In genomic region chr18:77671456-77672167, GRCh38 we compare ENCODE assay signal across 23 cellular contexts.
DNase-seq lines count a peak whose midpoint lies in the region; TF ChIP-seq lines count a peak whose summit lies in the region.
"Had no signal": no experiment of that assay in that cellular context is flagged by ENCODE, and none has a peak within 500 bp of the region (broad histone marks: within the 10 kb centered on the region; RNA-seq: fewer than 3 reads in every experiment).

No MANE protein-coding gene starts in this region.

- no peak overlapping the region for H3K4me3 ChIP-seq in effector memory CD4-positive, alpha-beta T cell (ENCODE audit: insufficient read depth, low read depth, low read length, poor library complexity, severe bottlenecking)
- no peak overlapping the region for H3K4me3 ChIP-seq in adrenal gland
- H3K4me3 ChIP-seq: stomach, tibial artery had no signal

- H2AFZ ChIP-seq in H9 (ENCODE audit: low read length): no peak overlapping the region

- H4K8ac ChIP-seq in H9 (replicated peaks; ENCODE audit: insufficient read length, low read depth, low read length): no peak overlapping the region

- peak overlapping the region; percentile 8 for H3K4me2 ChIP-seq in H9 (ENCODE audit: insufficient read depth, insufficient read length, low read length)
- H3K4me2 ChIP-seq: SK-N-SH had no signal

- H3K9me3 ChIP-seq in H9 (ENCODE audit: control insufficient read depth, low read depth, low read length) (no peaks in the 10 kb centered on the region), adrenal gland (replicated peaks in 1 of 3) (no peaks in the 10 kb centered on the region)
- H3K9me3 ChIP-seq in effector memory CD4-positive, alpha-beta T cell (ENCODE audit: control insufficient read depth, low read length): no peaks in the 10 kb centered on the region
- H3K9me3 ChIP-seq: SK-N-SH, stomach, tibial artery had no signal

- H3K23ac ChIP-seq in H9 (ENCODE audit: insufficient read length, low read depth, low read length): no peak overlapping the region

- intact Hi-C loops in adrenal gland (cut with DNase I): no loop called here

- DNase-seq in DMS153 treated with DMSO at 0.1 percent for 48 hours (lab: John Stamatoyannopoulos, UW; ENCODE audit: unreplicated experiment) (peak; percentile 27), H9 (peak; percentile 59), mucosa of gallbladder (ENCODE audit: low spot score) (peak; percentile 21), erythroblast (lab: John Stamatoyannopoulos, UW) (no peak), adrenal gland (no peak), NCI-H187 (lab: John Stamatoyannopoulos, UW) (no peak)
- DNase-seq in effector memory CD4-positive, alpha-beta T cell: no peak
- DNase-seq: activated CD4-positive, alpha-beta T cell treated with anti-CD3 and anti-CD28 coated beads, Interleukin-2, amount 10 ng/mL, durations not matched to agents 7 days and 5 days; activated naive CD8-positive, alpha-beta T cell treated with anti-CD3 and anti-CD28 coated beads, Interleukin-2, amount 10 ng/mL, durations not matched to agents 7 days and 5 days; foreskin keratinocyte; GF-D8; Kasumi-1; left ventricle myocardium superior; MV-4-11; naive thymus-derived CD8-positive, alpha-beta T cell; NCI-H1694 treated with DMSO at 0.1 percent for 48 hours; NCI-H226; SK-N-SH; stomach; tibial artery had no signal

- no peak overlapping the region for H3K9ac ChIP-seq in H9 (ENCODE audit: extremely low read depth, insufficient read length, low read length)
- H3K9ac ChIP-seq: SK-N-SH had no signal

- no peak overlapping the region for H2BK15ac ChIP-seq in H9 (ENCODE audit: low read depth, low read length)

- H3K27ac ChIP-seq in H9 (ENCODE audit: insufficient read length, low read depth, low read length): no peak overlapping the region
- peak overlapping the region; percentile 7 for H3K27ac ChIP-seq in effector memory CD4-positive, alpha-beta T cell (ENCODE audit: insufficient read depth, low read length, poor library complexity, severe bottlenecking)
- H3K27ac ChIP-seq in adrenal gland: no peak overlapping the region
- H3K27ac ChIP-seq: C4-2B, foreskin keratinocyte, stomach, tibial artery had no signal

- H2BK12ac ChIP-seq in H9 (ENCODE audit: insufficient read length, low read depth, low read length): no peak overlapping the region

- no peak overlapping the region for H4K5ac ChIP-seq in H9 (ENCODE audit: insufficient read length, low read depth, low read length)

- H3K4me1 ChIP-seq in H9 (ENCODE audit: insufficient read depth, low read length) (0 out of 2 replicates have a peak, but pooled peaks cover 2% of the 10 kb centered on the region), adrenal gland (replicated peaks in 1 of 2) (no peaks in the 10 kb centered on the region)
- H3K4me1 ChIP-seq in effector memory CD4-positive, alpha-beta T cell (ENCODE audit: control insufficient read depth, insufficient read depth, low read length, poor library complexity, severe bottlenecking): no peaks in the 10 kb centered on the region
- H3K4me1 ChIP-seq: foreskin keratinocyte, tibial artery had no signal

- H3K4me1 Mint-ChIP-seq in H9: peaks cover 13 to 18% of the 10 kb centered on the region in 2 experiments
- H3K4me1 Mint-ChIP-seq: activated CD4-positive, alpha-beta T cell treated with anti-CD3 and anti-CD28 coated beads, Interleukin-2, amount 10 ng/mL, durations not matched to agents 7 days and 5 days; mesothelial cell of epicardium had no signal

- no peaks in the 10 kb centered on the region; a peak in 1 of 5 replicates for H3K9me3 Mint-ChIP-seq in H9
- H3K9me3 Mint-ChIP-seq: activated CD4-positive, alpha-beta T cell treated with anti-CD3 and anti-CD28 coated beads, Interleukin-2, amount 10 ng/mL, durations not matched to agents 7 days and 5 days; activated naive CD8-positive, alpha-beta T cell treated with anti-CD3 and anti-CD28 coated beads, Interleukin-2, amount 10 ng/mL, durations not matched to agents 7 days and 5 days; activated T-helper 2 cell treated with anti-CD3 and anti-CD28 coated beads, Interferon-gamma antibody, Interleukin-2, Interleukin-4, amounts not matched to agents 10 μg/mL and 5 μg/mL and 100 μg/mL, durations not matched to agents 14 hours and 24 hours and 36 hours; mesothelial cell of epicardium had no signal

- TF ChIP-seq CTCF in H9 (conservative IDR thresholded peaks at IDR 0.05): no peak
- TF ChIP-seq CTCF in adrenal gland (IDR thresholded peaks at IDR 0.05): no peak

- no peaks in the 10 kb centered on the region for H3K36me3 Mint-ChIP-seq in H9 (ENCODE audit: insufficient read depth in 1 of 3, low read depth in 3 of 3)
- H3K36me3 Mint-ChIP-seq: activated naive CD8-positive, alpha-beta T cell treated with anti-CD3 and anti-CD28 coated beads, Interleukin-2, amount 10 ng/mL, durations not matched to agents 7 days and 5 days; mesothelial cell of epicardium; naive thymus-derived CD8-positive, alpha-beta T cell had no signal

- no peaks in the 10 kb centered on the region for H3K79me2 ChIP-seq in H9 (ENCODE audit: insufficient read depth, low read length)

- H4K20me1 ChIP-seq in H9 (ENCODE audit: control insufficient read depth, insufficient read depth, insufficient read length): no peaks in the 10 kb centered on the region

- H3K79me1 ChIP-seq in H9 (ENCODE audit: insufficient read depth, low read depth, low read length, poor library complexity, severe bottlenecking): no peaks in the 10 kb centered on the region

- H3K4ac ChIP-seq in H9 (ENCODE audit: low read depth, low read length): no peak overlapping the region

- H2BK120ac ChIP-seq in H9 (ENCODE audit: low read depth, low read length, poor library complexity, severe bottlenecking): no peak overlapping the region

- H3K27me3 Mint-ChIP-seq in H9 (ENCODE audit: low read depth): peaks cover 4% of the 10 kb centered on the region

- H2AK5ac ChIP-seq in H9 (ENCODE audit: insufficient read length, low read length): no peak overlapping the region

- no peak overlapping the region; a peak in 3 of 7 replicates for H3K27ac Mint-ChIP-seq in H9
- H3K27ac Mint-ChIP-seq: activated CD4-positive, alpha-beta T cell treated with anti-CD3 and anti-CD28 coated beads, Interleukin-2, amount 10 ng/mL, durations not matched to agents 7 days and 5 days; activated naive CD8-positive, alpha-beta T cell treated with anti-CD3 and anti-CD28 coated beads, Interleukin-2, amount 10 ng/mL, durations not matched to agents 7 days and 5 days; activated T-helper 2 cell treated with anti-CD3 and anti-CD28 coated beads, Interferon-gamma antibody, Interleukin-2, Interleukin-4, amounts not matched to agents 10 μg/mL and 5 μg/mL and 100 μg/mL, durations not matched to agents 14 hours and 24 hours and 36 hours; mesothelial cell of epicardium had no signal

- no peak overlapping the region for H3K18ac ChIP-seq in H9 (ENCODE audit: insufficient read length, low read depth, low read length)

- H3K23me2 ChIP-seq in H9 (ENCODE audit: insufficient read length, low read depth, low read length, poor library complexity, severe bottlenecking): no peaks in the 10 kb centered on the region

- no CpG with 5 or more reads among the region's 23 CpGs for WGBS in H9 (ENCODE audit: extremely low coverage, insufficient read length, low lambda C conversion rate)
- 20 to 29% (median 27%) methylated on average over 23 of the region's 23 CpGs for whole genome bisulfite sequencing in adrenal gland, 4 donors

- no peak overlapping the region for H3K56ac ChIP-seq in H9 (ENCODE audit: insufficient read length, low read depth, low read length)

- no peak overlapping the region for H3K14ac ChIP-seq in H9 (ENCODE audit: insufficient read depth, low read length)

- no peak overlapping the region for H2BK5ac ChIP-seq in H9 (ENCODE audit: insufficient read length, low read length)

- H3T11ph ChIP-seq in H9 (ENCODE audit: low read length): no peak overlapping the region

- H4K91ac ChIP-seq in H9 (ENCODE audit: insufficient read length, low read depth, low read length): no peak overlapping the region

- no peak for TF ChIP-seq POLR2A in erythroblast (IDR thresholded peaks at IDR 0.05; ENCODE audit: low read length)
- TF ChIP-seq POLR2A in adrenal gland (IDR thresholded peaks at IDR 0.05): no peak

- H2BK20ac ChIP-seq in H9 (ENCODE audit: low read depth, low read length, poor library complexity, severe bottlenecking): no peak overlapping the region

- H3K36me3 ChIP-seq in effector memory CD4-positive, alpha-beta T cell (ENCODE audit: control insufficient read depth, insufficient read depth, low read length): no peaks in the 10 kb centered on the region
- H3K36me3 ChIP-seq in adrenal gland (replicated peaks in 1 of 2): no peaks in the 10 kb centered on the region
- H3K36me3 ChIP-seq: stomach, tibial artery had no signal

- H3K4me3 Mint-ChIP-seq in H9: peak overlapping the region; percentile 24 to 42; a peak in 3 of 5 replicates
- H3K4me3 Mint-ChIP-seq: activated CD4-positive, alpha-beta T cell treated with anti-CD3 and anti-CD28 coated beads, Interleukin-2, amount 10 ng/mL, durations not matched to agents 7 days and 5 days; activated naive CD8-positive, alpha-beta T cell treated with anti-CD3 and anti-CD28 coated beads, Interleukin-2, amount 10 ng/mL, durations not matched to agents 7 days and 5 days; mesothelial cell of epicardium had no signal

- H3K27me3 ChIP-seq in H9 (ENCODE audit: insufficient read depth, low read length): no peaks in the 10 kb centered on the region
- H3K27me3 ChIP-seq in effector memory CD4-positive, alpha-beta T cell (replicated peaks; ENCODE audit: control insufficient read depth, insufficient read depth, low read length, poor library complexity, severe bottlenecking): no peaks in the 10 kb centered on the region
- no peaks in the 10 kb centered on the region for H3K27me3 ChIP-seq in adrenal gland
- H3K27me3 ChIP-seq: foreskin keratinocyte had no signal

Comparison
In these comparisons a context has a peak if more than half of its experiments do, and no peak if none do; other contexts are left out.
1. DNase-seq: peak in DMS153 treated with DMSO at 0.1 percent for 48 hours (single experiment), H9 (single experiment) and mucosa of gallbladder (single experiment); none in effector memory CD4-positive, alpha-beta T cell (0 of 3), erythroblast (0 of 2), adrenal gland (0 of 7) and NCI-H187 (0 of 2).